Comparison of ENCODE assay signal across 1 cellular context in genomic region chr7:128168667-128169210, GRCh38.
TF ChIP-seq lines count a peak whose summit lies in the region.

No MANE protein-coding gene starts in this region.

TF ChIP-seq in WTC11, 78 proteins besides CTCF, POLR2A, EP300 and RAD21 (continued from another document and continues in another):
- no peak for TF ChIP-seq ERG (CRISPR knock-in tag; IDR thresholded peaks at IDR 0.05)
- TF ChIP-seq JUN (CRISPR knock-in tag; IDR thresholded peaks at IDR 0.05): peak; percentile 83
- peak; percentile 71; the same call in 1 of the 2 replicates for TF ChIP-seq MAX (CRISPR knock-in tag; IDR thresholded peaks at IDR 0.05)
- 0 out of 2 replicates have a peak, but pooled peaks have one; percentile 75 for TF ChIP-seq KAT7 (CRISPR knock-in tag; IDR thresholded peaks at IDR 0.05; ENCODE audit: borderline replicate concordance)
- TF ChIP-seq ATF3 (CRISPR knock-in tag; conservative IDR thresholded peaks at IDR 0.05): no peak
- TF ChIP-seq IRF2 (CRISPR knock-in tag; IDR thresholded peaks at IDR 0.05; ENCODE audit: borderline replicate concordance, low read depth): no peak
- TF ChIP-seq SMAD4 (CRISPR knock-in tag; IDR thresholded peaks at IDR 0.05): peak; percentile 55; the same call in 1 of the 2 replicates
- TF ChIP-seq USF1 (CRISPR knock-in tag; IDR thresholded peaks at IDR 0.05): peak; percentile 60; the same call in 1 of the 2 replicates
- TF ChIP-seq NR1H2 (CRISPR knock-in tag; IDR thresholded peaks at IDR 0.05): no peak
- peak; percentile 94; the same call in 1 of the 2 replicates for TF ChIP-seq TEAD1 (CRISPR knock-in tag; IDR thresholded peaks at IDR 0.05)
- TF ChIP-seq TP53 (CRISPR knock-in tag; IDR thresholded peaks at IDR 0.05): peak; percentile 72
- TF ChIP-seq ZNF671 (CRISPR knock-in tag; IDR thresholded peaks at IDR 0.05): no peak
- TF ChIP-seq MLX (CRISPR knock-in tag; IDR thresholded peaks at IDR 0.05): no peak
- TF ChIP-seq ZNF425 (CRISPR knock-in tag; conservative IDR thresholded peaks at IDR 0.05): no peak
- TF ChIP-seq ZNF532 (CRISPR knock-in tag; IDR thresholded peaks at IDR 0.05; ENCODE audit: borderline replicate concordance): no peak
- no peak for TF ChIP-seq PRRX2 (CRISPR knock-in tag; IDR thresholded peaks at IDR 0.05)
- 0 out of 2 replicates have a peak, but pooled peaks have one; percentile 23 for TF ChIP-seq IRF1 (CRISPR knock-in tag; IDR thresholded peaks at IDR 0.05)
- TF ChIP-seq NR3C1 (CRISPR knock-in tag; conservative IDR thresholded peaks at IDR 0.05; ENCODE audit: low read depth): no peak
- TF ChIP-seq JAZF1 (CRISPR knock-in tag; IDR thresholded peaks at IDR 0.05): no peak
- peak; percentile 89; the same call in 1 of the 2 replicates for TF ChIP-seq ZNF281 (CRISPR knock-in tag; IDR thresholded peaks at IDR 0.05)
- no peak for TF ChIP-seq ZNF512 (CRISPR knock-in tag; IDR thresholded peaks at IDR 0.05; ENCODE audit: borderline replicate concordance)
- 0 out of 2 replicates have a peak, but pooled peaks have one; percentile 58 for TF ChIP-seq ZBTB43 (CRISPR knock-in tag; IDR thresholded peaks at IDR 0.05)
- TF ChIP-seq FOXJ3 (CRISPR knock-in tag; IDR thresholded peaks at IDR 0.05; ENCODE audit: borderline replicate concordance): no peak
- TF ChIP-seq ZNF416 (CRISPR knock-in tag; IDR thresholded peaks at IDR 0.05): no peak
- no peak for TF ChIP-seq TCF7 (CRISPR knock-in tag; IDR thresholded peaks at IDR 0.05; ENCODE audit: low read depth)
- no peak for TF ChIP-seq CDX4 (CRISPR knock-in tag; IDR thresholded peaks at IDR 0.05; ENCODE audit: borderline replicate concordance)
- TF ChIP-seq ZBTB21 (CRISPR knock-in tag; IDR thresholded peaks at IDR 0.05; ENCODE audit: borderline replicate concordance): peak; percentile 61; the same call in 1 of the 2 replicates
- TF ChIP-seq ELF4 (CRISPR knock-in tag; IDR thresholded peaks at IDR 0.05; ENCODE audit: low read depth): 0 out of 2 replicates have a peak, but pooled peaks have one; percentile 55
- no peak for TF ChIP-seq HMGA2 (CRISPR knock-in tag; IDR thresholded peaks at IDR 0.05)
- TF ChIP-seq STAT6 (CRISPR knock-in tag; conservative IDR thresholded peaks at IDR 0.05; ENCODE audit: low read depth): no peak
- peak; percentile 93 for TF ChIP-seq ZNF219 (CRISPR knock-in tag; IDR thresholded peaks at IDR 0.05; ENCODE audit: borderline replicate concordance)
- peak; percentile 82; the same call in 1 of the 2 replicates for TF ChIP-seq ZNF232 (CRISPR knock-in tag; IDR thresholded peaks at IDR 0.05)
- TF ChIP-seq ZNF423 (CRISPR knock-in tag; IDR thresholded peaks at IDR 0.05): no peak
